Comparison of ENCODE assay signal across 9 cellular contexts in the genomic region with DNA sequence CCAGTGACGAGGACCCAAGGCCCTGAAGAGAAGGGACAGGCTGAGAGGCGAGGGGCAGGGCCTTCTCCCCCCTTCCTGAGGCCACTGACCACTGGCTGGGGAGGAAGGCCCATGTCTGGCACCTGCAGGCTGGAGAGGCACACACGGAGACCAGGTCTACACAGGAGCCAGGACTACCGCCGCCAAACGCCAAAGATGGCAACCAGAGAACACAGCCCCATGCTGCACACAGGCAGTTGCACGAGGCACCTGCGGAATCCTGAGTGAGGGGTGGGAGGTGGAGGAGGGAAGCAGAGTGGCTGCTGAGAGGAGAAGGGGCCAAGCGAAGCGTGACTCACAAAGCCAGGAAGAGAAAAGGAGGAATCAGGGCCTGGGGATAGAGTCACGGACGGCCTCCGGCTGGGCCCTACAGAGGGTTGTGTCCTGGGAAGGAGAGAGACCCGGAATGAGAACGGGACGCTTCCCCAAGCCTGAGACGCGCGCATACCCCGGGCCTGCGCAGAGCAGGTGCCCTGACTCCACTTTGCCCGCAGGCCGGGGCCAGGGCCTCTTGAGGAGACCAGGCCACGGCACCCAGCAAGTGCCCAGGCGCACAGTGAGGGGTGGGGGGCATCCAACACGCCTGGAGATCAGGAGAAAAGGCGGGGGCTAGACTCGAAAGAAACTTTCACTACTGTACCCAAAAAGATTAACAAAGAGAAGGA. TPM values are rescaled to one million over a fixed set of nuclear protein-coding genes. Genes with fewer than 3 reads are reported as not detected.
DNase-seq lines count a peak whose midpoint lies in the region; ATAC-seq and TF ChIP-seq lines count a peak whose summit lies in the region.
"Had no signal": no experiment of that assay in that cellular context is flagged by ENCODE, and none has a peak within 500 bp of the region (broad histone marks: within the 10 kb centered on the region; RNA-seq: fewer than 3 reads in every experiment).

No MANE protein-coding gene starts in this region.

- no peak for TF ChIP-seq EP300 in sigmoid colon (IDR thresholded peaks at IDR 0.05)

- H3K4me3 Mint-ChIP-seq in GM23338 (no peak overlapping the region), T-helper 17 cell (peak overlapping the region; percentile 90), glutamatergic neuron (ENCODE audit: unreplicated experiment) (no peak overlapping the region)

- H3K4me1 Mint-ChIP-seq in GM23338 = peaks cover 15% of the 10 kb centered on the region
- peaks cover 17% of the 10 kb centered on the region for H3K4me1 Mint-ChIP-seq in T-helper 17 cell
- H3K4me1 Mint-ChIP-seq in glutamatergic neuron (ENCODE audit: low read depth, unreplicated experiment) = peaks cover 33% of the 10 kb centered on the region

- DNase-seq in GM23338 (ENCODE audit: low spot score) (no peak), T-helper 17 cell (no peak), glutamatergic neuron (no peak), sigmoid colon (no peak), inferior parietal cortex (ENCODE audit: extremely low spot score) (no peak), HUDEP-2 (lab: John Stamatoyannopoulos, UW; ENCODE audit: unreplicated experiment in 76 of 76) (no peak), LoVo (ENCODE audit: low spot score) (no peak), NCI-H1930 (lab: John Stamatoyannopoulos, UW) (no peak)
- DNase-seq: activated CD8-positive, alpha-beta memory T cell treated with anti-CD3 and anti-CD28 coated beads, Interleukin-2, amount 50 U/mL, for 48 hours had no signal

- H3K27me3 ChIP-seq in GM23338 (ENCODE audit: insufficient read depth) (no peaks in the 10 kb centered on the region), sigmoid colon (no peaks in the 10 kb centered on the region)

- ATAC-seq in GM23338 = no peak
- no peak for ATAC-seq in T-helper 17 cell

- TF ChIP-seq CTCF in GM23338 (conservative IDR thresholded peaks at IDR 0.05; ENCODE audit: low read depth in 2 of 2) (no peak), glutamatergic neuron (IDR thresholded peaks at IDR 0.05; ENCODE audit: partially characterized antibody, unreplicated experiment) (no peak), sigmoid colon (IDR thresholded peaks at IDR 0.05) (no peak)

- H3K9me3 ChIP-seq in T-helper 17 cell (ENCODE audit: control insufficient read depth, low read length, poor library complexity, severe bottlenecking) = no peaks in the 10 kb centered on the region
- H3K9me3 ChIP-seq in sigmoid colon = no peaks in the 10 kb centered on the region

- H3K36me3 ChIP-seq in GM23338 (ENCODE audit: insufficient read depth) = no peaks in the 10 kb centered on the region; the same call in 1 of the 2 replicates
- peaks cover 29 to 65% (median 41%) of the 10 kb centered on the region in 4 donors for H3K36me3 ChIP-seq in sigmoid colon

- no peak for TF ChIP-seq POLR2A in sigmoid colon (IDR thresholded peaks at IDR 0.05)

- H3K27ac Mint-ChIP-seq in GM23338 (peak overlapping the region; percentile 87), T-helper 17 cell (peak overlapping the region; percentile 93), glutamatergic neuron (ENCODE audit: unreplicated experiment) (peak overlapping the region; percentile 3)

- intact Hi-C loops in sigmoid colon (cut with DNase I) = no loop called here

- H3K36me3 Mint-ChIP-seq in GM23338 (ENCODE audit: low read depth) (peaks cover 15% of the 10 kb centered on the region), T-helper 17 cell (ENCODE audit: low read depth) (peaks cover 4% of the 10 kb centered on the region), glutamatergic neuron (ENCODE audit: unreplicated experiment) (peaks cover 4% of the 10 kb centered on the region)

- H3K4me3 ChIP-seq in GM23338 = no peak overlapping the region
- H3K4me3 ChIP-seq in sigmoid colon = no peak overlapping the region

- H3K27me3 Mint-ChIP-seq in GM23338 (ENCODE audit: insufficient read depth, low read depth, poor library complexity) (peaks cover 13% of the 10 kb centered on the region), T-helper 17 cell (no peaks in the 10 kb centered on the region), glutamatergic neuron (ENCODE audit: unreplicated experiment) (peaks cover 6% of the 10 kb centered on the region)

- no peaks in the 10 kb centered on the region for H3K9me2 ChIP-seq in GM23338 (ENCODE audit: insufficient read depth)

- H3F3A ChIP-seq in GM23338 (replicated peaks; ENCODE audit: low read depth) = no peaks in the 10 kb centered on the region

- 95% methylated on average over 28 of the region's 28 CpGs for WGBS in sigmoid colon, 2 donors

- H4K20me1 ChIP-seq in GM23338 (replicated peaks; ENCODE audit: insufficient read depth) = peaks cover 2% of the 10 kb centered on the region

- H3K9me3 Mint-ChIP-seq in GM23338 = no peaks in the 10 kb centered on the region; the same call in 2 of the 3 replicates
- peaks cover 9% of the 10 kb centered on the region for H3K9me3 Mint-ChIP-seq in glutamatergic neuron (ENCODE audit: unreplicated experiment)

- H3K4me2 ChIP-seq in GM23338 = no peak overlapping the region

- H3K27ac ChIP-seq in GM23338 (ENCODE audit: low read depth) = no peak overlapping the region
- peak overlapping the region in 3 of 4 donors; percentile 22 to 57 (median 43) for H3K27ac ChIP-seq in sigmoid colon

- H2AFZ ChIP-seq in GM23338 = no peak overlapping the region

- H3K4me1 ChIP-seq in GM23338 (ENCODE audit: insufficient read depth) (no peaks in the 10 kb centered on the region), sigmoid colon (peaks cover 0 to 11% (median 7%) of the 10 kb centered on the region in 4 donors)

- H3K79me2 ChIP-seq in GM23338 (replicated peaks; ENCODE audit: insufficient read depth) = peaks cover 4% of the 10 kb centered on the region; the same call in 1 of the 2 replicates

TF ChIP-seq in GM23338, 12 proteins besides CTCF, POLR2A, EP300 and RAD21 (continues in another document):
- TF ChIP-seq NANOG (IDR thresholded peaks at IDR 0.05; ENCODE audit: borderline replicate concordance) (no peak), JUNB (IDR thresholded peaks at IDR 0.05; ENCODE audit: unreplicated experiment) (no peak), POLR2AphosphoS5 (IDR thresholded peaks at IDR 0.05; ENCODE audit: low read depth) (no peak), ZNF114 (CRISPR knock-in tag; IDR thresholded peaks at IDR 0.05) (no peak), ZNF331 (CRISPR knock-in tag; IDR thresholded peaks at IDR 0.05; ENCODE audit: low read depth) (no peak), EZH2 (IDR thresholded peaks at IDR 0.05; ENCODE audit: low read depth, unreplicated experiment) (no peak), REST (IDR thresholded peaks at IDR 0.05; ENCODE audit: unreplicated experiment) (no peak), CREB1 (CRISPR knock-in tag; IDR thresholded peaks at IDR 0.05; ENCODE audit: low read depth) (no peak)
- TF ChIP-seq, protein P1, sequence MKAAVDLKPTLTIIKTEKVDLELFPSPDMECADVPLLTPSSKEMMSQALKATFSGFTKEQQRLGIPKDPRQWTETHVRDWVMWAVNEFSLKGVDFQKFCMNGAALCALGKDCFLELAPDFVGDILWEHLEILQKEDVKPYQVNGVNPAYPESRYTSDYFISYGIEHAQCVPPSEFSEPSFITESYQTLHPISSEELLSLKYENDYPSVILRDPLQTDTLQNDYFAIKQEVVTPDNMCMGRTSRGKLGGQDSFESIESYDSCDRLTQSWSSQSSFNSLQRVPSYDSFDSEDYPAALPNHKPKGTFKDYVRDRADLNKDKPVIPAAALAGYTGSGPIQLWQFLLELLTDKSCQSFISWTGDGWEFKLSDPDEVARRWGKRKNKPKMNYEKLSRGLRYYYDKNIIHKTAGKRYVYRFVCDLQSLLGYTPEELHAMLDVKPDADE (IDR thresholded peaks at IDR 0.05) = no peak

RNA-seq across cellular contexts. Expression of gene C16orf95, which starts 28.7 kb away (rescaled TPM):
- 1.2 and 1.9 TPM in 2 replicates for total RNA-seq in GM23338 (2014; rRNA removed; shearing (Covaris generic))
- polyA plus RNA-seq in GM23338 (2016; fragmentation: Nextera tagmentation; extraction: Ambion mirVana) = 2.5 and 3.9 TPM in 2 replicates
- total RNA-seq in T-helper 17 cell = 1 to 10 TPM; 2.0 to 2.6 TPM
- total RNA-seq in glutamatergic neuron (ENCODE audit: unreplicated experiment) = 9.2 TPM
- total RNA-seq in sigmoid colon = 1 to 10 TPM in 2 of 4 donors, under 1 TPM in 1, not detected in 1; 0.36 to 1.9 (median 1.2) TPM
- 1 to 10 TPM; 2.5 to 6.6 (median 4.3) TPM for polyA plus RNA-seq in sigmoid colon

RNA-seq across cellular contexts. Expression of gene FBXO31, which starts 37.7 kb away (rescaled TPM):
- total RNA-seq in GM23338 (2014; rRNA removed; shearing (Covaris generic)) = 11.3 and 23.8 TPM in 2 replicates
- polyA plus RNA-seq in GM23338 (2016; fragmentation: Nextera tagmentation; extraction: Ambion mirVana) (4.5 and 7.0 TPM in 2 replicates), sigmoid colon (10 to 100 TPM; 15.0 to 40.0 (median 16.2) TPM)
- total RNA-seq in T-helper 17 cell (10 to 100 TPM; 32.7 to 41.7 TPM), glutamatergic neuron (ENCODE audit: unreplicated experiment) (66.7 TPM), sigmoid colon (100 to 1,000 TPM in 2 of 4 donors, 10 to 100 TPM in 2; 86.7 to 120 (median 98.4) TPM)

RNA-seq across cellular contexts. Expression of gene MAP1LC3B, which starts 46.3 kb away (rescaled TPM):
- total RNA-seq in GM23338 (2014; rRNA removed; shearing (Covaris generic)) = 35.9 and 42.6 TPM in 2 replicates
- polyA plus RNA-seq in GM23338 (2016; fragmentation: Nextera tagmentation; extraction: Ambion mirVana) (75.0 and 80.2 TPM in 2 replicates), sigmoid colon (100 to 1,000 TPM in 1 of 3 donors, 10 to 100 TPM in 2; 48.0 to 137 (median 76.3) TPM)
- total RNA-seq in T-helper 17 cell (100 to 1,000 TPM in 1 of 2 donors, 10 to 100 TPM in 1; 90.6 to 102 TPM), glutamatergic neuron (ENCODE audit: unreplicated experiment) (297 TPM), sigmoid colon (10 to 100 TPM; 50.0 to 62.6 (median 62.2) TPM)

Comparison
In these comparisons a context has a peak if more than half of its experiments do, and no peak if none do; other contexts are left out.
1. H3K27ac Mint-ChIP-seq: peak in every context shown above with its lines; median percentile 93 in T-helper 17 cell; 87 in GM23338; 3 in glutamatergic neuron.